Comparison of ENCODE assay signal across 33 cellular contexts in genomic region chr10:104688251-104688650, GRCh38. TPM values are rescaled to one million over a fixed set of nuclear protein-coding genes. Genes with fewer than 3 reads are reported as not detected.
DNase-seq lines count a peak whose midpoint lies in the region; ATAC-seq and TF ChIP-seq lines count a peak whose summit lies in the region.
"Had no signal": no experiment of that assay in that cellular context is flagged by ENCODE, and none has a peak within 500 bp of the region (broad histone marks: within the 10 kb centered on the region; RNA-seq: fewer than 3 reads in every experiment).

No MANE protein-coding gene starts in this region.

- H3K4me1 Mint-ChIP-seq in GM23338: peaks cover 3% of the 10 kb centered on the region
- H3K4me1 Mint-ChIP-seq: activated CD8-positive, alpha-beta memory T cell treated with anti-CD3 and anti-CD28 coated beads, Interleukin-2, amount 10 ng/mL, durations not matched to agents 7 days and 5 days; mesothelial cell of epicardium; naive thymus-derived CD8-positive, alpha-beta T cell had no signal

- H3K36me3 Mint-ChIP-seq in GM23338 (ENCODE audit: low read depth): no peaks in the 10 kb centered on the region
- H3K36me3 Mint-ChIP-seq: activated CD8-positive, alpha-beta memory T cell treated with anti-CD3 and anti-CD28 coated beads, Interleukin-2, amount 10 ng/mL, durations not matched to agents 7 days and 5 days; mesothelial cell of epicardium; naive thymus-derived CD8-positive, alpha-beta T cell had no signal

- H3K27ac Mint-ChIP-seq in GM23338: no peak overlapping the region
- H3K27ac Mint-ChIP-seq: activated CD8-positive, alpha-beta memory T cell treated with anti-CD3 and anti-CD28 coated beads, Interleukin-2, amount 10 ng/mL, durations not matched to agents 7 days and 5 days; activated T-cell treated with anti-CD3 and anti-CD28 coated beads, Interleukin-2, amount 50 U/mL, for 72 hours; mesothelial cell of epicardium had no signal

- no peaks in the 10 kb centered on the region for H3K9me3 Mint-ChIP-seq in GM23338
- H3K9me3 Mint-ChIP-seq: activated T-cell treated with anti-CD3 and anti-CD28 coated beads, Interleukin-2, amount 50 U/mL, for 72 hours; mesothelial cell of epicardium had no signal

- H3K79me2 ChIP-seq in GM23338 (replicated peaks; ENCODE audit: insufficient read depth): no peaks in the 10 kb centered on the region
- H3K79me2 ChIP-seq: parathyroid adenoma had no signal

- H3K27me3 Mint-ChIP-seq in GM23338 (ENCODE audit: insufficient read depth, low read depth, poor library complexity): peaks cover 7% of the 10 kb centered on the region
- H3K27me3 Mint-ChIP-seq: activated CD8-positive, alpha-beta memory T cell treated with anti-CD3 and anti-CD28 coated beads, Interleukin-2, amount 10 ng/mL, durations not matched to agents 7 days and 5 days had no signal

- no peaks in the 10 kb centered on the region for H4K20me1 ChIP-seq in GM23338 (replicated peaks; ENCODE audit: insufficient read depth)

- WGBS in aorta, 2 donors: 47 to 57% methylated on average over 15 of the region's 15 CpGs

- H3K27me3 ChIP-seq in GM23338 (ENCODE audit: insufficient read depth) (no peaks in the 10 kb centered on the region), aorta (ENCODE audit: control insufficient read depth in 1 of 2, insufficient read depth in 2 of 2, low read length in 1 of 2) (no peaks in the 10 kb centered on the region)
- H3K27me3 ChIP-seq: adrenal gland, Peyer's patch had no signal

- H3F3A ChIP-seq in GM23338 (replicated peaks; ENCODE audit: low read depth): no peaks in the 10 kb centered on the region

- no peak overlapping the region for H3K27ac ChIP-seq in GM23338 (ENCODE audit: low read depth)
- H3K27ac ChIP-seq in aorta (ENCODE audit: low read depth in 1 of 2, low read length in 2 of 2): no peak overlapping the region
- H3K27ac ChIP-seq: adrenal gland, C4-2B, esophagus squamous epithelium, parathyroid adenoma, Peyer's patch had no signal

- 0 out of 2 replicates have a peak, but pooled peaks cover 15% of the 10 kb centered on the region for H3K9me2 ChIP-seq in GM23338 (ENCODE audit: insufficient read depth)

- intact Hi-C loops in aorta (cut with DNase I): no loop called here

- H3K4me1 ChIP-seq in GM23338 (ENCODE audit: insufficient read depth) (no peaks in the 10 kb centered on the region), aorta (ENCODE audit: control insufficient read depth in 1 of 2, insufficient read depth in 2 of 2, low read length in 2 of 2) (no peaks in the 10 kb centered on the region)
- H3K4me1 ChIP-seq: adrenal gland, Caco-2, esophagus squamous epithelium, parathyroid adenoma, Peyer's patch had no signal

- no peak overlapping the region for H3K4me3 Mint-ChIP-seq in GM23338
- H3K4me3 Mint-ChIP-seq: activated CD8-positive, alpha-beta memory T cell treated with anti-CD3 and anti-CD28 coated beads, Interleukin-2, amount 10 ng/mL, durations not matched to agents 7 days and 5 days; activated T-cell treated with anti-CD3 and anti-CD28 coated beads, Interleukin-2, amount 50 U/mL, for 72 hours; mesothelial cell of epicardium; naive thymus-derived CD8-positive, alpha-beta T cell had no signal

- no peak overlapping the region for H3K4me3 ChIP-seq in GM23338
- no peak overlapping the region for H3K4me3 ChIP-seq in aorta (ENCODE audit: low read length in 2 of 2)
- H3K4me3 ChIP-seq: adrenal gland, esophagus squamous epithelium, Peyer's patch had no signal

- no peak for TF ChIP-seq CTCF in GM23338 (conservative IDR thresholded peaks at IDR 0.05; ENCODE audit: low read depth in 2 of 2)

- no peak overlapping the region for H3K4me2 ChIP-seq in GM23338

- ATAC-seq in GM23338 (no peak; the same call in 2 of the 3 replicates), HG03280 (IDR thresholded peaks at IDR 0.05; ENCODE audit: unreplicated experiment) (no peak), aorta (ENCODE audit: low FRiP score) (no peak)
- ATAC-seq: activated CD8-positive, alpha-beta memory T cell treated with anti-CD3 and anti-CD28 coated beads, Interleukin-2, amount 10 ng/mL, durations not matched to agents 7 days and 5 days; activated T-cell treated with anti-CD3 and anti-CD28 coated beads, Interleukin-2, amount 50 U/mL, for 72 hours; left ventricle myocardium superior; naive thymus-derived CD8-positive, alpha-beta T cell; sciatic nerve had no signal

- H2AFZ ChIP-seq in GM23338: peak overlapping the region; percentile 52
- H2AFZ ChIP-seq: parathyroid adenoma had no signal

- no peaks in the 10 kb centered on the region for H3K36me3 ChIP-seq in GM23338 (ENCODE audit: insufficient read depth)
- H3K36me3 ChIP-seq in aorta (ENCODE audit: control insufficient read depth in 1 of 2, insufficient read depth in 2 of 2, low read length in 1 of 2): no peaks in the 10 kb centered on the region
- H3K36me3 ChIP-seq: adrenal gland, esophagus squamous epithelium, Peyer's patch had no signal

- peak; percentile 6 for DNase-seq in GM23338 (ENCODE audit: low spot score)
- DNase-seq in anterior cingulate cortex (lab: John Stamatoyannopoulos, UW): peak in 54 of 58 donors; percentile 12 to 85 (median 63)
- peak in 41 of 51 donors; percentile 10 to 84 (median 61) for DNase-seq in hypothalamus (lab: John Stamatoyannopoulos, UW)
- DNase-seq in pons (ENCODE audit: low spot score): peak; percentile 61
- DNase-seq in NCI-H2196 (lab: John Stamatoyannopoulos, UW; ENCODE audit: unreplicated experiment): no peak
- no peak for DNase-seq in activated CD8-positive, alpha-beta memory T cell treated with anti-CD3 and anti-CD28 coated beads, Interleukin-2, amount 50 U/mL, for 48 hours
- no peak for DNase-seq in aorta
- DNase-seq: activated CD4-positive, alpha-beta T cell treated with anti-CD3 and anti-CD28 coated beads, Interleukin-2, amount 50 U/mL, for 1 hour; activated CD8-positive, alpha-beta memory T cell treated with anti-CD3 and anti-CD28 coated beads, Interleukin-2, amount 10 ng/mL, durations not matched to agents 7 days and 5 days; activated naive CD4-positive, alpha-beta T cell treated with Interleukin-2 at 50 U/mL for 16 hours; activated T-cell treated with anti-CD3 and anti-CD28 coated beads, Interleukin-2, amount 50 U/mL, for 72 hours; Caco-2; esophagus squamous epithelium; left ventricle myocardium superior; naive thymus-derived CD8-positive, alpha-beta T cell; NCI-H2171; NCI-H526 treated with DMSO at 0.1 percent for 48 hours; Peyer's patch; SHP77 treated with DMSO at 0.1 percent for 48 hours; stimulated activated CD4-positive, alpha-beta T cell treated with anti-CD3 and anti-CD28 coated beads, Interleukin-12 subunit alpha, Interleukin-12 subunit beta, amount 100 ng/mL, for 4 hours; stimulated activated CD4-positive, alpha-beta T cell treated with anti-CD3 and anti-CD28 coated beads, Interleukin-4, amount 100 ng/mL, for 1 hour; T-helper 9 cell had no signal

- peaks cover 4% of the 10 kb centered on the region for H3K9me3 ChIP-seq in aorta (ENCODE audit: control insufficient read depth, low read length)
- H3K9me3 ChIP-seq: adrenal gland, Caco-2, esophagus squamous epithelium, Peyer's patch had no signal

RNA-seq across cellular contexts. Expression of gene SORCS3, which starts 47.2 kb away (rescaled TPM):
- 1.4 TPM in 2 replicates for total RNA-seq in GM23338 (2014; rRNA removed; shearing (Covaris generic))
- polyA plus RNA-seq in GM23338 (2016; fragmentation: Nextera tagmentation; extraction: Ambion mirVana): 0.37 and 0.43 TPM in 2 replicates
- total RNA-seq in aorta: under 1 TPM in 1 of 2 donors, not detected in 1; 0.29 TPM
- not detected for polyA plus RNA-seq in aorta
- total RNA-seq: activated CD8-positive, alpha-beta memory T cell treated with anti-CD3 and anti-CD28 coated beads, Interleukin-2, amount 10 ng/mL, durations not matched to agents 7 days and 5 days; activated T-cell treated with anti-CD3 and anti-CD28 coated beads, Interleukin-2, amount 50 U/mL, for 72 hours; cardiac septum; esophagus squamous epithelium; LHCN-M2; naive thymus-derived CD8-positive, alpha-beta T cell; subcutaneous adipose tissue; ureter had no signal
- polyA plus RNA-seq: AG04450 had no signal

Comparison
In these comparisons a context has a peak if more than half of its experiments do, and no peak if none do; other contexts are left out.
1. DNase-seq: peak in GM23338 (single experiment), anterior cingulate cortex (54 of 58), hypothalamus (41 of 51) and pons (single experiment); none in NCI-H2196 (single experiment), activated CD8-positive, alpha-beta memory T cell treated with anti-CD3 and anti-CD28 coated beads, Interleukin-2, amount 50 U/mL, for 48 hours (single experiment) and aorta (0 of 2).